ENCODE assay signal across 9 cellular contexts in genomic region chr19:18915639-18916038, GRCh38. TPM values are rescaled to one million over a fixed set of nuclear protein-coding genes. Genes with fewer than 3 reads are reported as not detected.
A peak's percentile ranks its signal among the peaks of the same experiment; 100 is the strongest.
DNase-seq lines count a peak whose midpoint lies in the region; ATAC-seq, FAIRE-seq and TF ChIP-seq lines count a peak whose summit lies in the region.
"Had no signal": no experiment of that assay in that cellular context is flagged by ENCODE, and none has a peak within 500 bp of the region (broad histone marks: within the 10 kb centered on the region; RNA-seq: fewer than 3 reads in every experiment).

No MANE protein-coding gene starts in this region.

- peak; percentile 80 for TF ChIP-seq CTCF in HepG2 (CRISPR knock-in tag; IDR thresholded peaks at IDR 0.05)

- no peak; a peak in 1 of 4 replicates for TF ChIP-seq POLR2A in HepG2 (IDR thresholded peaks at IDR 0.05; ENCODE audit: insufficient read depth in 1 of 2, low read depth in 2 of 2, low read length in 2 of 2)

- ATAC-seq in HepG2 = no peak
- ATAC-seq in HG02798 (IDR thresholded peaks at IDR 0.05; ENCODE audit: poor library complexity, unreplicated experiment) = no peak
- no peak for ATAC-seq in GM21529 (IDR thresholded peaks at IDR 0.05; ENCODE audit: unreplicated experiment)
- no peak for ATAC-seq in GM18520 (IDR thresholded peaks at IDR 0.05; ENCODE audit: unreplicated experiment)

- H3K79me2 ChIP-seq in HepG2 (ENCODE audit: insufficient read depth, low read length) = peaks cover 48% of the 10 kb centered on the region

- CTCF ChIA-PET in HepG2 (lab: Yijun Ruan, JAX; ENCODE audit: low intra/inter-chr PET ratio, low total read pairs) = no interaction called here

- H3K27ac ChIP-seq in angular gyrus (ENCODE audit: low read depth, low read length) = peak overlapping the region; percentile 68
- no peak overlapping the region for H3K27ac ChIP-seq in HepG2 (ENCODE audit: extremely low read length, insufficient read depth, low read length)

- H3K27me3 ChIP-seq in HepG2 (ENCODE audit: control insufficient read depth in 1 of 2, insufficient read depth in 2 of 2, low read length in 2 of 2) = no peaks in the 10 kb centered on the region; a peak in 1 of 5 replicates

- no peak overlapping the region for H3K4me3 ChIP-seq in HepG2 (replicated peaks in 1 of 3; ENCODE audit: insufficient read depth in 1 of 3, low read depth in 2 of 3, low read length in 3 of 3)
- H3K4me3 ChIP-seq: HAP-1 had no signal

- 0 out of 2 replicates have a peak, but pooled peaks have one; percentile 30 for TF ChIP-seq RAD21 in HepG2 (CRISPR knock-in tag; IDR thresholded peaks at IDR 0.05)

- no peak overlapping the region for H2AFZ ChIP-seq in HepG2 (ENCODE audit: low read length)

- no peak overlapping the region for H3K9ac ChIP-seq in HepG2 (ENCODE audit: insufficient read depth, low read depth, low read length)

- in situ Hi-C loops in HepG2 (cut with HindIII; ENCODE audit: extremely low pct_ligation_motif_present, low pct_unique_long_range_greater_than_20kb) = no loop called here

- BruUV-seq in HepG2 (replicated peaks; lab: Mats Ljungman, UMichigan) = no TSS peak

- peaks cover 28% of the 10 kb centered on the region for H3K4me1 ChIP-seq in HepG2 (ENCODE audit: insufficient read depth, low read length)

- POLR2A ChIA-PET in HepG2 (lab: Yijun Ruan, JAX) = no interaction called here

- no peak for FAIRE-seq in HepG2 (lab: Jason Lieb, UNC)

- 79% methylated on average over 2 of the region's 5 CpGs for WGBS in HepG2 (ENCODE audit: low lambda C conversion rate)

- peaks cover 28% of the 10 kb centered on the region; the same call in 1 of the 2 replicates for H4K20me1 ChIP-seq in HepG2 (ENCODE audit: insufficient read depth, low read length)

- intact Hi-C loops in HepG2 (cut with micrococcal nuclease; ENCODE audit: unreplicated experiment) = no loop called here

- TF ChIP-seq EP300 in HepG2 (IDR thresholded peaks at IDR 0.05; ENCODE audit: low read depth in 2 of 2, low read length in 2 of 2) (no peak), HepG2 (CRISPR knock-in tag; IDR thresholded peaks at IDR 0.05; ENCODE audit: borderline replicate concordance) (no peak)

- peak; percentile 56 for DNase-seq in stimulated activated CD4-positive, alpha-beta T cell treated with anti-CD3 and anti-CD28 coated beads, Interleukin-15, amount 100 ng/mL, for 24 hours
- DNase-seq in stimulated activated CD4-positive, alpha-beta T cell treated with anti-CD3 and anti-CD28 coated beads, Interleukin-2, amount 100 ng/mL, for 48 hours = no peak
- peak; percentile 36 for DNase-seq in NCI-H226
- DNase-seq in HepG2 (ENCODE audit: low spot score) = peak; percentile 54

- H3K4me2 ChIP-seq in HepG2 (ENCODE audit: low read depth, low read length) = no peak overlapping the region

- no peaks in the 10 kb centered on the region for H3K9me3 ChIP-seq in HepG2 (ENCODE audit: low read length)
- H3K9me3 ChIP-seq: HAP-1 had no signal

- H3K36me3 ChIP-seq in HepG2 (replicated peaks in 1 of 2; ENCODE audit: control insufficient read depth in 1 of 2, insufficient read depth in 2 of 2, low read length in 2 of 2) = peaks cover 13 to 31% of the 10 kb centered on the region in 2 experiments

RNA-seq across cellular contexts. Expression of gene COPE, which starts 3.5 kb away (rescaled TPM):
- 188 and 189 TPM in 2 replicates for total RNA-seq in HepG2 (2016; rRNA removed; fragmentation: Illumina TruSeq; extraction: Trizol)
- total RNA-seq in HepG2 (2016; cell fraction: cytosol; rRNA removed; fragmentation: Illumina TruSeq; extraction: Trizol; ENCODE audit: low read depth) = 90.0 and 90.2 TPM in 2 replicates
- 172 and 181 TPM in 2 replicates for total RNA-seq in HepG2 (2016; cell fraction: insoluble cytoplasmic fraction; rRNA removed; fragmentation: Illumina TruSeq; extraction: Trizol)
- 87.8 and 90.8 TPM in 2 replicates for total RNA-seq in HepG2 (2016; cell fraction: membrane; rRNA removed; fragmentation: Illumina TruSeq; extraction: Trizol)
- total RNA-seq in HepG2 (2016; cell fraction: nucleus; rRNA removed; fragmentation: Illumina TruSeq; extraction: Trizol) = 70.6 and 74.1 TPM in 2 replicates
- polyA plus RNA-seq in HepG2 (2011; rRNA removed) = 205 and 222 TPM in 2 replicates
- polyA plus RNA-seq in HepG2 (2011; cell fraction: cytosol; rRNA removed) = 175 and 335 TPM in 2 replicates
- 191 and 222 TPM in 2 replicates for polyA plus RNA-seq in HepG2 (2011; cell fraction: nucleus; rRNA removed)
- polyA plus RNA-seq in HepG2 (2012) = 86.4 and 120 TPM in 2 replicates
- polyA plus RNA-seq in HepG2 (2016; cell fraction: cytosol; fragmentation: Illumina TruSeq; extraction: Trizol; ENCODE audit: low read depth) = 73.8 and 86.7 TPM in 2 replicates
- polyA plus RNA-seq in HepG2 (2016; cell fraction: insoluble cytoplasmic fraction; fragmentation: Illumina TruSeq; extraction: Trizol; ENCODE audit: low read depth) = 149 and 196 TPM in 2 replicates
- 72.3 and 75.2 TPM in 2 replicates for polyA plus RNA-seq in HepG2 (2016; cell fraction: membrane; fragmentation: Illumina TruSeq; extraction: Trizol; ENCODE audit: low read depth)
- polyA plus RNA-seq in HepG2 (2016; cell fraction: nucleus; fragmentation: Illumina TruSeq; extraction: Trizol; ENCODE audit: insufficient read depth, low read depth) = 134 and 136 TPM in 2 replicates
- 163 and 283 TPM in 2 replicates for polyA minus RNA-seq in HepG2 (2011; rRNA and poly(A)+ RNA removed; ENCODE audit: low replicate concordance)
- polyA minus RNA-seq in HepG2 (2011; cell fraction: cytosol; rRNA and poly(A)+ RNA removed) = 82.7 and 99.4 TPM in 2 replicates
- 41.8 and 44.1 TPM in 2 replicates for polyA minus RNA-seq in HepG2 (2011; cell fraction: nucleus; rRNA and poly(A)+ RNA removed)

RNA-seq across cellular contexts. Expression of gene DDX49, which starts 3.9 kb away (rescaled TPM):
- 44.6 and 46.2 TPM in 2 replicates for total RNA-seq in HepG2 (2016; rRNA removed; fragmentation: Illumina TruSeq; extraction: Trizol)
- 26.8 and 31.4 TPM in 2 replicates for total RNA-seq in HepG2 (2016; cell fraction: cytosol; rRNA removed; fragmentation: Illumina TruSeq; extraction: Trizol; ENCODE audit: low read depth)
- 36.8 and 44.8 TPM in 2 replicates for total RNA-seq in HepG2 (2016; cell fraction: insoluble cytoplasmic fraction; rRNA removed; fragmentation: Illumina TruSeq; extraction: Trizol)
- total RNA-seq in HepG2 (2016; cell fraction: membrane; rRNA removed; fragmentation: Illumina TruSeq; extraction: Trizol) = 34.9 and 35.2 TPM in 2 replicates
- 21.6 and 22.6 TPM in 2 replicates for total RNA-seq in HepG2 (2016; cell fraction: nucleus; rRNA removed; fragmentation: Illumina TruSeq; extraction: Trizol)
- polyA plus RNA-seq in HepG2 (2011; rRNA removed) = 27.0 and 28.9 TPM in 2 replicates
- polyA plus RNA-seq in HepG2 (2011; cell fraction: cytosol; rRNA removed) = 18.7 and 29.0 TPM in 2 replicates
- 45.0 and 51.2 TPM in 2 replicates for polyA plus RNA-seq in HepG2 (2011; cell fraction: nucleus; rRNA removed)
- polyA plus RNA-seq in HepG2 (2012) = 13.7 and 15.9 TPM in 2 replicates
- 25.8 and 27.7 TPM in 2 replicates for polyA plus RNA-seq in HepG2 (2016; cell fraction: cytosol; fragmentation: Illumina TruSeq; extraction: Trizol; ENCODE audit: low read depth)
- 36.1 and 38.2 TPM in 2 replicates for polyA plus RNA-seq in HepG2 (2016; cell fraction: insoluble cytoplasmic fraction; fragmentation: Illumina TruSeq; extraction: Trizol; ENCODE audit: low read depth)
- 21.6 and 25.1 TPM in 2 replicates for polyA plus RNA-seq in HepG2 (2016; cell fraction: membrane; fragmentation: Illumina TruSeq; extraction: Trizol; ENCODE audit: low read depth)
- polyA plus RNA-seq in HepG2 (2016; cell fraction: nucleus; fragmentation: Illumina TruSeq; extraction: Trizol; ENCODE audit: insufficient read depth, low read depth) = 42.3 and 43.7 TPM in 2 replicates
- 54.2 and 128 TPM in 2 replicates for polyA minus RNA-seq in HepG2 (2011; rRNA and poly(A)+ RNA removed; ENCODE audit: low replicate concordance)
- polyA minus RNA-seq in HepG2 (2011; cell fraction: cytosol; rRNA and poly(A)+ RNA removed) = 14.5 and 19.5 TPM in 2 replicates
- 18.6 and 24.2 TPM in 2 replicates for polyA minus RNA-seq in HepG2 (2011; cell fraction: nucleus; rRNA and poly(A)+ RNA removed)

RNA-seq across cellular contexts. Expression of gene CERS1, which starts 19.7 kb away (rescaled TPM):
- 2.3 and 4.6 TPM in 2 replicates for total RNA-seq in HepG2 (2016; rRNA removed; fragmentation: Illumina TruSeq; extraction: Trizol)
- 5.9 and 6.2 TPM in 2 replicates for total RNA-seq in HepG2 (2016; cell fraction: cytosol; rRNA removed; fragmentation: Illumina TruSeq; extraction: Trizol; ENCODE audit: low read depth)
- total RNA-seq in HepG2 (2016; cell fraction: insoluble cytoplasmic fraction; rRNA removed; fragmentation: Illumina TruSeq; extraction: Trizol) = 2.4 and 5.4 TPM in 2 replicates
- total RNA-seq in HepG2 (2016; cell fraction: membrane; rRNA removed; fragmentation: Illumina TruSeq; extraction: Trizol) = 8.1 and 8.5 TPM in 2 replicates
- 3.8 and 4.7 TPM in 2 replicates for total RNA-seq in HepG2 (2016; cell fraction: nucleus; rRNA removed; fragmentation: Illumina TruSeq; extraction: Trizol)
- 9.8 and 18.8 TPM in 2 replicates for polyA plus RNA-seq in HepG2 (2011; rRNA removed)
- 11.5 and 15.3 TPM in 2 replicates for polyA plus RNA-seq in HepG2 (2011; cell fraction: cytosol; rRNA removed)
- 12.2 and 12.9 TPM in 2 replicates for polyA plus RNA-seq in HepG2 (2011; cell fraction: nucleus; rRNA removed)
- 4.3 and 5.9 TPM in 2 replicates for polyA plus RNA-seq in HepG2 (2012)
- 8.6 and 10.1 TPM in 2 replicates for polyA plus RNA-seq in HepG2 (2016; cell fraction: cytosol; fragmentation: Illumina TruSeq; extraction: Trizol; ENCODE audit: low read depth)
- 3.8 and 4.5 TPM in 2 replicates for polyA plus RNA-seq in HepG2 (2016; cell fraction: insoluble cytoplasmic fraction; fragmentation: Illumina TruSeq; extraction: Trizol; ENCODE audit: low read depth)
- 11.3 and 12.9 TPM in 2 replicates for polyA plus RNA-seq in HepG2 (2016; cell fraction: membrane; fragmentation: Illumina TruSeq; extraction: Trizol; ENCODE audit: low read depth)
- polyA plus RNA-seq in HepG2 (2016; cell fraction: nucleus; fragmentation: Illumina TruSeq; extraction: Trizol; ENCODE audit: insufficient read depth, low read depth) = 11.5 and 12.9 TPM in 2 replicates
- 13.1 and 35.4 TPM in 2 replicates for polyA minus RNA-seq in HepG2 (2011; rRNA and poly(A)+ RNA removed; ENCODE audit: low replicate concordance)
- 8.0 and 9.5 TPM in 2 replicates for polyA minus RNA-seq in HepG2 (2011; cell fraction: cytosol; rRNA and poly(A)+ RNA removed)
- polyA minus RNA-seq in HepG2 (2011; cell fraction: nucleus; rRNA and poly(A)+ RNA removed) = 1.7 and 2.4 TPM in 2 replicates

RNA-seq across cellular contexts. Expression of gene HOMER3, which starts 25.4 kb away (rescaled TPM):
- total RNA-seq in HepG2 (2016; rRNA removed; fragmentation: Illumina TruSeq; extraction: Trizol) = 16.0 and 21.3 TPM in 2 replicates
- 26.4 and 33.2 TPM in 2 replicates for total RNA-seq in HepG2 (2016; cell fraction: cytosol; rRNA removed; fragmentation: Illumina TruSeq; extraction: Trizol; ENCODE audit: low read depth)
- total RNA-seq in HepG2 (2016; cell fraction: insoluble cytoplasmic fraction; rRNA removed; fragmentation: Illumina TruSeq; extraction: Trizol) = 15.8 and 22.8 TPM in 2 replicates
- total RNA-seq in HepG2 (2016; cell fraction: membrane; rRNA removed; fragmentation: Illumina TruSeq; extraction: Trizol) = 34.4 and 37.9 TPM in 2 replicates
- total RNA-seq in HepG2 (2016; cell fraction: nucleus; rRNA removed; fragmentation: Illumina TruSeq; extraction: Trizol) = 9.6 and 15.0 TPM in 2 replicates
- 27.3 and 33.7 TPM in 2 replicates for polyA plus RNA-seq in HepG2 (2011; rRNA removed)
- 17.2 and 24.7 TPM in 2 replicates for polyA plus RNA-seq in HepG2 (2011; cell fraction: cytosol; rRNA removed)
- 44.4 and 50.4 TPM in 2 replicates for polyA plus RNA-seq in HepG2 (2011; cell fraction: nucleus; rRNA removed)
- 9.2 and 17.6 TPM in 2 replicates for polyA plus RNA-seq in HepG2 (2012)
- 38.0 and 46.9 TPM in 2 replicates for polyA plus RNA-seq in HepG2 (2016; cell fraction: cytosol; fragmentation: Illumina TruSeq; extraction: Trizol; ENCODE audit: low read depth)
- polyA plus RNA-seq in HepG2 (2016; cell fraction: insoluble cytoplasmic fraction; fragmentation: Illumina TruSeq; extraction: Trizol; ENCODE audit: low read depth) = 25.7 and 29.6 TPM in 2 replicates
- 45.5 and 48.8 TPM in 2 replicates for polyA plus RNA-seq in HepG2 (2016; cell fraction: membrane; fragmentation: Illumina TruSeq; extraction: Trizol; ENCODE audit: low read depth)
- 36.3 and 38.7 TPM in 2 replicates for polyA plus RNA-seq in HepG2 (2016; cell fraction: nucleus; fragmentation: Illumina TruSeq; extraction: Trizol; ENCODE audit: insufficient read depth, low read depth)
- polyA minus RNA-seq in HepG2 (2011; rRNA and poly(A)+ RNA removed; ENCODE audit: low replicate concordance) = 16.8 and 17.2 TPM in 2 replicates
- 3.6 and 6.2 TPM in 2 replicates for polyA minus RNA-seq in HepG2 (2011; cell fraction: cytosol; rRNA and poly(A)+ RNA removed)
- polyA minus RNA-seq in HepG2 (2011; cell fraction: nucleus; rRNA and poly(A)+ RNA removed) = 8.6 and 13.4 TPM in 2 replicates

Comparison
In these comparisons a context has a peak if more than half of its experiments do, and no peak if none do; other contexts are left out.
1. DNase-seq: peak in stimulated activated CD4-positive, alpha-beta T cell treated with anti-CD3 and anti-CD28 coated beads, Interleukin-15, amount 100 ng/mL, for 24 hours (single experiment), NCI-H226 (single experiment) and HepG2 (single experiment); none in stimulated activated CD4-positive, alpha-beta T cell treated with anti-CD3 and anti-CD28 coated beads, Interleukin-2, amount 100 ng/mL, for 48 hours (0 of 2).